8 cellular contexts compared by ENCODE assay signal in the genomic region with DNA sequence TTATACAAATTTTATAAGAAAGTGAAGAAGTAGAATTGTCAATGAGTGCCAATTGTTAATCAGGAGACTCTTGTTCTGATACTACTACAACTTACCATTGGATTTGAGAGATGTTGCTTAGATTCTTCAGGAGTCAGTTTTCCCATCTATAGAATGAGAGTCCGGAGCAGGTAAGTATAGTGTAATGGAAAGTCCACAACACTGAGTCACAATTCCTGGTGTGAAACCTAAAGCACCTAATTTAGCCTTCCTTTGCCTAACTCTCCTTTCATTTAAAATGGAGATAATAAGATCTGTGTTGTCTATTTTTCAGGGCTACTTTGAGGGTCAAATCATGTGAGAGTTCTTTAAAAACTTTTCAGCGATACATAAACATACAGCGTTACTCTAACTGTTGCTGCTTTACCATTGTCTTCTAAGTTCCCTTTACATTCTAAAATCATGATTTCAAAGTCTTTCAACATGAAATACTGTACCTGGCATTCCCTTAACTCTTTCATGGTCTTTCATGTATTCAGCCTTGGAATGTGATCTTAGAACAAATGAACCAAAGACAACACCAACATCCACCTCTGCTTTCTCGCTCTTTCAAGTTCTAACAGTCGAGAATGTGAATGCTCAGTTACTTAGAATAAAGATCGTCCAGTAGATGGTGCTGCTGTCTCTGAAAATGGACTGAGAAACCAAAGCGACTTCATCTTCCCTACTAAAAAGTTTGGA.
A peak's percentile ranks its signal among the peaks of the same experiment; 100 is the strongest.
DNase-seq lines count a peak whose midpoint lies in the region; ATAC-seq and TF ChIP-seq lines count a peak whose summit lies in the region.

No MANE protein-coding gene starts in this region.

- H2AFZ ChIP-seq in GM23338: no peak overlapping the region

- CTCF ChIA-PET in WTC11 (lab: Charles Lee): no interaction called here

- H3K27ac Mint-ChIP-seq in GM23338 (no peak overlapping the region), WTC11 (no peak overlapping the region)

- POLR2A ChIA-PET in WTC11 (lab: Charles Lee): no interaction called here

- ATAC-seq in GM23338 (peak; percentile 46), WTC11 (peak; percentile 57), HG03196 (IDR thresholded peaks at IDR 0.05; ENCODE audit: unreplicated experiment) (no peak), HG03095 (IDR thresholded peaks at IDR 0.05; ENCODE audit: unreplicated experiment) (no peak)

- TF ChIP-seq CTCF in GM23338 (conservative IDR thresholded peaks at IDR 0.05; ENCODE audit: low read depth in 2 of 2) (peak; percentile 90 to 91), WTC11 (IDR thresholded peaks at IDR 0.05) (no peak)

- H3K36me3 Mint-ChIP-seq in GM23338 (ENCODE audit: low read depth) (peaks cover 10% of the 10 kb centered on the region; the same call in 2 of the 3 replicates), WTC11 (peaks cover 3% of the 10 kb centered on the region; the same call in 1 of the 2 replicates)

- no peak overlapping the region for H3K4me3 ChIP-seq in GM23338

- no peaks in the 10 kb centered on the region for H4K20me1 ChIP-seq in GM23338 (replicated peaks; ENCODE audit: insufficient read depth)

- no peaks in the 10 kb centered on the region for H3K36me3 ChIP-seq in GM23338 (ENCODE audit: insufficient read depth)

- no peaks in the 10 kb centered on the region for H3K27me3 ChIP-seq in GM23338 (ENCODE audit: insufficient read depth)

- DNase-seq in DMS53 treated with DMSO at 0.1 percent for 48 hours (lab: John Stamatoyannopoulos, UW; ENCODE audit: unreplicated experiment) (peak; percentile 64), GM23338 (ENCODE audit: low spot score) (peak; percentile 87), NCI-H2081 treated with DMSO at 0.1 percent for 48 hours (lab: John Stamatoyannopoulos, UW) (peak; percentile 62), WTC11 (ENCODE audit: low spot score) (no peak), iPS-NIHi7 (ENCODE audit: extremely low spot score) (peak; percentile 52), cortex of kidney (lab: John Stamatoyannopoulos, UW) (no peak)

- no peak overlapping the region for H3K4me2 ChIP-seq in GM23338

- H3K79me2 ChIP-seq in GM23338 (replicated peaks; ENCODE audit: insufficient read depth): no peaks in the 10 kb centered on the region

- no peak overlapping the region for H3K27ac ChIP-seq in GM23338 (ENCODE audit: low read depth)

- H3K27me3 Mint-ChIP-seq in GM23338 (ENCODE audit: insufficient read depth, low read depth, poor library complexity) (peaks cover 7% of the 10 kb centered on the region), WTC11 (ENCODE audit: low read depth) (peaks cover 31% of the 10 kb centered on the region)

- H3K9me3 Mint-ChIP-seq in GM23338: peaks cover 12% of the 10 kb centered on the region; the same call in 2 of the 3 replicates
- H3K9me3 Mint-ChIP-seq in WTC11: peaks cover 4% of the 10 kb centered on the region

- 0 out of 2 replicates have a peak, but pooled peaks cover 3% of the 10 kb centered on the region for H3K9me2 ChIP-seq in GM23338 (ENCODE audit: insufficient read depth)

- no peaks in the 10 kb centered on the region for H3F3A ChIP-seq in GM23338 (replicated peaks; ENCODE audit: low read depth)

- H3K4me1 Mint-ChIP-seq in GM23338 (peaks cover 39% of the 10 kb centered on the region), WTC11 (peaks cover 62% of the 10 kb centered on the region)

- peaks cover 26% of the 10 kb centered on the region for H3K4me1 ChIP-seq in GM23338 (ENCODE audit: insufficient read depth)

- H3K4me3 Mint-ChIP-seq in GM23338 (no peak overlapping the region), WTC11 (0 out of 2 replicates have a peak overlapping the region, but pooled peaks have one; percentile 9)

TF ChIP-seq in GM23338, 12 proteins besides CTCF, POLR2A, EP300 and RAD21 (continues in another document):
- TF ChIP-seq ZNF331 (CRISPR knock-in tag; IDR thresholded peaks at IDR 0.05; ENCODE audit: low read depth): no peak
- TF ChIP-seq, protein P1, sequence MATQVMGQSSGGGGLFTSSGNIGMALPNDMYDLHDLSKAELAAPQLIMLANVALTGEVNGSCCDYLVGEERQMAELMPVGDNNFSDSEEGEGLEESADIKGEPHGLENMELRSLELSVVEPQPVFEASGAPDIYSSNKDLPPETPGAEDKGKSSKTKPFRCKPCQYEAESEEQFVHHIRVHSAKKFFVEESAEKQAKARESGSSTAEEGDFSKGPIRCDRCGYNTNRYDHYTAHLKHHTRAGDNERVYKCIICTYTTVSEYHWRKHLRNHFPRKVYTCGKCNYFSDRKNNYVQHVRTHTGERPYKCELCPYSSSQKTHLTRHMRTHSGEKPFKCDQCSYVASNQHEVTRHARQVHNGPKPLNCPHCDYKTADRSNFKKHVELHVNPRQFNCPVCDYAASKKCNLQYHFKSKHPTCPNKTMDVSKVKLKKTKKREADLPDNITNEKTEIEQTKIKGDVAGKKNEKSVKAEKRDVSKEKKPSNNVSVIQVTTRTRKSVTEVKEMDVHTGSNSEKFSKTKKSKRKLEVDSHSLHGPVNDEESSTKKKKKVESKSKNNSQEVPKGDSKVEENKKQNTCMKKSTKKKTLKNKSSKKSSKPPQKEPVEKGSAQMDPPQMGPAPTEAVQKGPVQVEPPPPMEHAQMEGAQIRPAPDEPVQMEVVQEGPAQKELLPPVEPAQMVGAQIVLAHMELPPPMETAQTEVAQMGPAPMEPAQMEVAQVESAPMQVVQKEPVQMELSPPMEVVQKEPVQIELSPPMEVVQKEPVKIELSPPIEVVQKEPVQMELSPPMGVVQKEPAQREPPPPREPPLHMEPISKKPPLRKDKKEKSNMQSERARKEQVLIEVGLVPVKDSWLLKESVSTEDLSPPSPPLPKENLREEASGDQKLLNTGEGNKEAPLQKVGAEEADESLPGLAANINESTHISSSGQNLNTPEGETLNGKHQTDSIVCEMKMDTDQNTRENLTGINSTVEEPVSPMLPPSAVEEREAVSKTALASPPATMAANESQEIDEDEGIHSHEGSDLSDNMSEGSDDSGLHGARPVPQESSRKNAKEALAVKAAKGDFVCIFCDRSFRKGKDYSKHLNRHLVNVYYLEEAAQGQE (IDR thresholded peaks at IDR 0.05; ENCODE audit: unreplicated experiment): no peak

TF ChIP-seq in WTC11, 78 proteins besides CTCF, POLR2A, EP300 and RAD21:
- no peak for TF ChIP-seq ZNF423 (CRISPR knock-in tag; IDR thresholded peaks at IDR 0.05)
- TF ChIP-seq, protein P2, sequence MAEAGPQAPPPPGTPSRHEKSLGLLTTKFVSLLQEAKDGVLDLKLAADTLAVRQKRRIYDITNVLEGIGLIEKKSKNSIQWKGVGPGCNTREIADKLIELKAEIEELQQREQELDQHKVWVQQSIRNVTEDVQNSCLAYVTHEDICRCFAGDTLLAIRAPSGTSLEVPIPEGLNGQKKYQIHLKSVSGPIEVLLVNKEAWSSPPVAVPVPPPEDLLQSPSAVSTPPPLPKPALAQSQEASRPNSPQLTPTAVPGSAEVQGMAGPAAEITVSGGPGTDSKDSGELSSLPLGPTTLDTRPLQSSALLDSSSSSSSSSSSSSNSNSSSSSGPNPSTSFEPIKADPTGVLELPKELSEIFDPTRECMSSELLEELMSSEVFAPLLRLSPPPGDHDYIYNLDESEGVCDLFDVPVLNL (CRISPR knock-in tag; IDR thresholded peaks at IDR 0.05; ENCODE audit: borderline replicate concordance, low read depth): no peak
- no peak for TF ChIP-seq FOXP1 (CRISPR knock-in tag; IDR thresholded peaks at IDR 0.05; ENCODE audit: borderline replicate concordance)
- no peak for TF ChIP-seq FOXJ3 (CRISPR knock-in tag; IDR thresholded peaks at IDR 0.05; ENCODE audit: borderline replicate concordance)
- TF ChIP-seq, protein P3, sequence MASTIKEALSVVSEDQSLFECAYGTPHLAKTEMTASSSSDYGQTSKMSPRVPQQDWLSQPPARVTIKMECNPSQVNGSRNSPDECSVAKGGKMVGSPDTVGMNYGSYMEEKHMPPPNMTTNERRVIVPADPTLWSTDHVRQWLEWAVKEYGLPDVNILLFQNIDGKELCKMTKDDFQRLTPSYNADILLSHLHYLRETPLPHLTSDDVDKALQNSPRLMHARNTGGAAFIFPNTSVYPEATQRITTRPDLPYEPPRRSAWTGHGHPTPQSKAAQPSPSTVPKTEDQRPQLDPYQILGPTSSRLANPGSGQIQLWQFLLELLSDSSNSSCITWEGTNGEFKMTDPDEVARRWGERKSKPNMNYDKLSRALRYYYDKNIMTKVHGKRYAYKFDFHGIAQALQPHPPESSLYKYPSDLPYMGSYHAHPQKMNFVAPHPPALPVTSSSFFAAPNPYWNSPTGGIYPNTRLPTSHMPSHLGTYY (CRISPR knock-in tag; IDR thresholded peaks at IDR 0.05): no peak
- TF ChIP-seq, protein P4, sequence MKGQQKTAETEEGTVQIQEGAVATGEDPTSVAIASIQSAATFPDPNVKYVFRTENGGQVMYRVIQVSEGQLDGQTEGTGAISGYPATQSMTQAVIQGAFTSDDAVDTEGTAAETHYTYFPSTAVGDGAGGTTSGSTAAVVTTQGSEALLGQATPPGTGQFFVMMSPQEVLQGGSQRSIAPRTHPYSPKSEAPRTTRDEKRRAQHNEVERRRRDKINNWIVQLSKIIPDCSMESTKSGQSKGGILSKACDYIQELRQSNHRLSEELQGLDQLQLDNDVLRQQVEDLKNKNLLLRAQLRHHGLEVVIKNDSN (CRISPR knock-in tag; IDR thresholded peaks at IDR 0.05): no peak
- TF ChIP-seq ZNF671 (CRISPR knock-in tag; IDR thresholded peaks at IDR 0.05): no peak
- TF ChIP-seq, protein P5, sequence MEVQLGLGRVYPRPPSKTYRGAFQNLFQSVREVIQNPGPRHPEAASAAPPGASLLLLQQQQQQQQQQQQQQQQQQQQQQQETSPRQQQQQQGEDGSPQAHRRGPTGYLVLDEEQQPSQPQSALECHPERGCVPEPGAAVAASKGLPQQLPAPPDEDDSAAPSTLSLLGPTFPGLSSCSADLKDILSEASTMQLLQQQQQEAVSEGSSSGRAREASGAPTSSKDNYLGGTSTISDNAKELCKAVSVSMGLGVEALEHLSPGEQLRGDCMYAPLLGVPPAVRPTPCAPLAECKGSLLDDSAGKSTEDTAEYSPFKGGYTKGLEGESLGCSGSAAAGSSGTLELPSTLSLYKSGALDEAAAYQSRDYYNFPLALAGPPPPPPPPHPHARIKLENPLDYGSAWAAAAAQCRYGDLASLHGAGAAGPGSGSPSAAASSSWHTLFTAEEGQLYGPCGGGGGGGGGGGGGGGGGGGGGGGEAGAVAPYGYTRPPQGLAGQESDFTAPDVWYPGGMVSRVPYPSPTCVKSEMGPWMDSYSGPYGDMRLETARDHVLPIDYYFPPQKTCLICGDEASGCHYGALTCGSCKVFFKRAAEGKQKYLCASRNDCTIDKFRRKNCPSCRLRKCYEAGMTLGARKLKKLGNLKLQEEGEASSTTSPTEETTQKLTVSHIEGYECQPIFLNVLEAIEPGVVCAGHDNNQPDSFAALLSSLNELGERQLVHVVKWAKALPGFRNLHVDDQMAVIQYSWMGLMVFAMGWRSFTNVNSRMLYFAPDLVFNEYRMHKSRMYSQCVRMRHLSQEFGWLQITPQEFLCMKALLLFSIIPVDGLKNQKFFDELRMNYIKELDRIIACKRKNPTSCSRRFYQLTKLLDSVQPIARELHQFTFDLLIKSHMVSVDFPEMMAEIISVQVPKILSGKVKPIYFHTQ (CRISPR knock-in tag; IDR thresholded peaks at IDR 0.05): no peak
- no peak for TF ChIP-seq RELA (CRISPR knock-in tag; IDR thresholded peaks at IDR 0.05; ENCODE audit: borderline replicate concordance)
- no peak for TF ChIP-seq TCF7 (CRISPR knock-in tag; IDR thresholded peaks at IDR 0.05; ENCODE audit: low read depth)

Comparison
In these comparisons a context has a peak if more than half of its experiments do, and no peak if none do; other contexts are left out.
1. DNase-seq: peak in DMS53 treated with DMSO at 0.1 percent for 48 hours (single experiment), GM23338 (single experiment), NCI-H2081 treated with DMSO at 0.1 percent for 48 hours (single experiment) and iPS-NIHi7 (single experiment); none in WTC11 (single experiment) and cortex of kidney (single experiment).
2. ATAC-seq: peak in GM23338 (single experiment) and WTC11 (single experiment); none in HG03196 (single experiment) and HG03095 (single experiment).